1 cellular context compared by ENCODE assay signal in the genomic region with DNA sequence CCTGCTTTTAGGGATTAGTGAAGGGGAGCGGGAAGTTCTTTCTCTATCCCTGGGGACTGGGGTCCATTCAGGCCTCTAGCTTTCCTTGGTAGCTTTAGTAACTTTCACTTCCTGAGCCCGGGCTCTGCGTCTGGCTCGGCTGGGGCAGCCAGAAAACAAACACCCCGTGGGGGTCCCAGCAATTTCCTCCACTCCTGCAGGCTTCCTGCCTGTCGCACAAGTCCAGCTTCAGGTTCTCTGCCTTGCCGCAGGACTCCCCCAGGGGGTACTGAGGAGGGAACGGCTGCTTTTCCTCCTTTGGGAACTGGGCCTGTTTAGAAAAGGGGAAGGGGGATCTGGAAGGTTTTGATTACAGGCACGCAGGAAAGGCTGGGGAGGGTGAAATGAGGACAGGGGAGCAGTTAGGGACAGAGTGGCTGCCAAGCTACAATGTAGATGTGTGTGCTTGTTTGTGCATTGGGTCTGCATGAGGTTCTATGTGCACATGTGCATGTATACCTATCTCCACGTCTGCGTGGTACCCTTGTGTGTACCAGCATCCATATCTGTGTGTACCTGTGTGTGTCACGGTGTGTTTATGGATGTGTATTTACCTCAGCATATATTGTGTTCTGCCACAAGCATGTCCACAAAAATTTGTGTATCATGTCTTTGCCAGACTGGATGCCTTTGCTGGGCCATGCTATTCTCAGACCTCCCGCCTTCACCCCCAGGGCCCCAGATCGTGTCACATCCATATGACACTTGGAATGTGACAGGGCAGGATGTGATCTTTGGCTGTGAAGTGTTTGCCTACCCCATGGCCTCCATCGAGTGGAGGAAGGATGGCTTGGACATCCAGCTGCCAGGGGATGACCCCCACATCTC.
TF ChIP-seq lines count a peak whose summit lies in the region.

No MANE protein-coding gene starts in this region.

TF ChIP-seq in IMR-90, 13 proteins besides CTCF, POLR2A, EP300 and RAD21:
- no peak for TF ChIP-seq FOS (IDR thresholded peaks at IDR 0.05; ENCODE audit: low read depth, low read length)
- no peak for TF ChIP-seq NFE2L2 (IDR thresholded peaks at IDR 0.05; ENCODE audit: low read depth, low read length)
